In the genomic region with DNA sequence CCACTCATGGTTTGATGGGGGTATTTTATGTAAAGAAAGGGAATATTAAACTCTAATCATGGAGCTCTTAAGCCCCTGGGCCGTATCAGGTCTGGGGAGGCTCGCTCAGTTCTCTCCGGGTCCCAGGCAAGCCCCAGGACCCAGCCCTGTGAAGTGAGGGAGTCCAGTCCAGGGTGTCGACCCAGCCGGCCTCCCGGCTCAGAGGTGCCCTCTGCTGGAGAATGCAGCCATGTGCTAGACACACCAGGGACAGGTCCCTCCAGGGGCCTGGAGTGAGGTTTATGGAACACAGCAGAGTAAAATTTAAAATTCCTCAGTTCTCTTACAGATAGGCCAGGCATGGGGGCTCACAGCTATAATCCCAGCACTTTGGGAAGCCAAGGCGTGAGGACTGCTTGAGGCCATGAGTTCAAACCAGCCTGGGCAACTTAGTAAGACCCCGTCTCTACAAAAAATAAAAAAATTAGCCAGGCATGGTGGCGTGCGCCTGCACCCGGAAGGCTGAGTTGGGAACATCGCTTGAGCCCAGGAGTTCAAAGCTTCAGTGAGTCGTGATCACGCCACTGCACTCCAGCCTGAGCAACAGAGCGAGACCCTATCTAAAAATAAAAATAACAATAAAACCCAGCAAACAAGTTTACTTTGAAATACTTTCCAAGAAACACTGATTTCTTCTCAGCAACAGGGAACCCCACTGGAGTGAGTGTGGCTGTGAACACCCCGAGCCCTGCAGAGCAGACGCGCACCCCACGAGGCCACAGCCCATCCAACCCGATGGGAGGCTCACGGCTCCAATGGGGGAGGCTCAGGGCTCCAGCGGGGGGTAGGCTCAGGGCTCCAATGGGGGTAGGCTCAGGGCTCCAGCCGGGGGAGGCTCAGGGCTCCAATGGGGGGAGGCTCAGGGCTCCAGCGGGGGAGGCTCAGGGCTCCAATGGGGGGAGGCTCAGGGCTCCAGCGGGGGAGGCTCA, we compare ENCODE assay signal across 8 cellular contexts.
DNase-seq lines count a peak whose midpoint lies in the region; ATAC-seq and TF ChIP-seq lines count a peak whose summit lies in the region.

No MANE protein-coding gene starts in this region.

- no peak overlapping the region for H3K4me3 ChIP-seq in cardiac muscle cell

- ATAC-seq in GM21723 (IDR thresholded peaks at IDR 0.05; ENCODE audit: unreplicated experiment): no peak
- no peak for ATAC-seq in omental fat pad (ENCODE audit: low FRiP score)

- peaks cover 36% of the 10 kb centered on the region for H3K36me3 ChIP-seq in cardiac muscle cell

- H3K4me1 ChIP-seq in cardiac muscle cell (ENCODE audit: low read depth): peaks cover 11% of the 10 kb centered on the region

- DNase-seq in DMS 273 (lab: John Stamatoyannopoulos, UW; ENCODE audit: unreplicated experiment) (peak; percentile 88), HS-5 (ENCODE audit: low read depth) (peak; percentile 8), SKM-1 (lab: John Stamatoyannopoulos, UW; ENCODE audit: unreplicated experiment) (peak; percentile 29), cardiac muscle cell (ENCODE audit: low read depth in 1 of 2, low spot score in 1 of 2) (peak; percentile 73 to 82), putamen (ENCODE audit: low spot score) (peak; percentile 22), omental fat pad (ENCODE audit: low spot score) (no peak)
- peak; percentile 72 for DNase-seq in activated naive CD4-positive, alpha-beta T cell treated with anti-CD3 and anti-CD28 coated beads, Interleukin-2, amount 50 U/mL, for 16 hours

- no peak overlapping the region for H3K27ac ChIP-seq in cardiac muscle cell

- H3K9me3 ChIP-seq in cardiac muscle cell (ENCODE audit: low read depth): no peaks in the 10 kb centered on the region

- H3K27me3 ChIP-seq in cardiac muscle cell: no peaks in the 10 kb centered on the region

- TF ChIP-seq CTCF in cardiac muscle cell (IDR thresholded peaks at IDR 0.05; ENCODE audit: low read depth, low read length) (peak; percentile 88), omental fat pad (IDR thresholded peaks at IDR 0.05) (peak in 1 of 3 donors; percentile 27)
